Comparison of ENCODE assay signal across 22 cellular contexts in the genomic region with DNA sequence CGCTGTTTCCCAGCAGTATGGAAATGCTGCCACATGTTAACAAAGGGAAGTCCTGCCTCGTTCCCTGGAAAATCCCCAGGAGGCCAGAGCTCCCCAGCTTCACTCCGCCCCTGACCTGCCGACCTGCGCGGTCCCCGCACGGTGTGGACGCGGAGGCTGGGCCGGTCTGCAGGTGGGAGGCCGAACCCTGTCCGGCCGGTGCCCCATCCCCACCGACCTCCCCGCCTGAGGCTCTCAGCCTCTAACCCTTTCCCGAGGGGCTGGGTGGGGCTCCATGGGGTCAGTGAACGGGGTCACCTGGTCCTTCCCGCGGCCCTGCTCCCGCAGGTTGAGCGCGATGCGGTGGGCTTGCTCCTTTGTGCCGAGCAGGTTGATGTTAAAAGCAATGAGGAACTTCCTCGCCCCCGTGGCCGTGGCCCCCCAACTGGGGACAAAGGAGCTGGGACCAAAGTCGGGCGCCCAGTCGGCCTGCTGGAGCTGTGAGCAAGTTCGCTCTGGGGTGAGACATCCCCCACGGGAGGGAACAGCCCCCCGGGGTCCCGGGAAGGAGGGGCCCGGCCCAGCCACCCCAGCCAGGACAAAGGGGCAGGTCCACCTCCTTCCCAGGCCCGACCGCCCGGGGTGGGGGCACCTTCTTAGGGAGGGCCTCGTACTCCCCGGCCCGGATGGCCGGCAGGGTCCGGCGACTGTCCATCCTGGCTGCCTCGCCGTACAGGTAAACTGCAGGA. TPM values are rescaled to one million over a fixed set of nuclear protein-coding genes. Genes with fewer than 3 reads are reported as not detected.
A peak's percentile ranks its signal among the peaks of the same experiment; 100 is the strongest.
DNase-seq lines count a peak whose midpoint lies in the region; ATAC-seq, FAIRE-seq and TF ChIP-seq lines count a peak whose summit lies in the region.
"Had no signal": no experiment of that assay in that cellular context is flagged by ENCODE, and none has a peak within 500 bp of the region (broad histone marks: within the 10 kb centered on the region; RNA-seq: fewer than 3 reads in every experiment).

No MANE protein-coding gene starts in this region.

- H3K36me3 ChIP-seq in HepG2 (replicated peaks in 1 of 2; ENCODE audit: control insufficient read depth in 1 of 2, insufficient read depth in 2 of 2, low read length in 2 of 2): peaks cover 2 to 23% of the 10 kb centered on the region in 2 experiments; a peak in 4 of 5 replicates
- peaks cover 4 to 8% of the 10 kb centered on the region in 2 experiments for H3K36me3 ChIP-seq in mesenchymal stem cell (ENCODE audit: control insufficient read depth in 1 of 2, insufficient read depth in 2 of 2, low read depth in 1 of 2, low read length in 2 of 2)
- H3K36me3 ChIP-seq: neural progenitor cell, SJSA1 had no signal

- H3K18ac ChIP-seq in mesenchymal stem cell (ENCODE audit: low read depth in 1 of 2, low read length in 2 of 2): no peak overlapping the region

- peaks cover 8% of the 10 kb centered on the region; the same call in 1 of the 2 replicates for H4K20me1 ChIP-seq in HepG2 (ENCODE audit: insufficient read depth, low read length)

- POLR2A ChIA-PET in WTC11 (lab: Charles Lee) (no interaction called here), HepG2 (lab: Yijun Ruan, JAX) (no interaction called here)

- no peaks in the 10 kb centered on the region for H3K36me3 Mint-ChIP-seq in WTC11
- H3K36me3 Mint-ChIP-seq: activated naive CD8-positive, alpha-beta T cell treated with anti-CD3 and anti-CD28 coated beads for 36 hours; neural progenitor cell had no signal

- no peak for TF ChIP-seq POLR2A in HepG2 (IDR thresholded peaks at IDR 0.05; ENCODE audit: insufficient read depth in 1 of 2, low read depth in 2 of 2, low read length in 2 of 2)

- peaks cover 64% of the 10 kb centered on the region for H3K4me1 ChIP-seq in HepG2 (ENCODE audit: insufficient read depth, low read length)
- H3K4me1 ChIP-seq in mesenchymal stem cell (ENCODE audit: control insufficient read depth, insufficient read depth, low read depth, low read length): peaks cover 25% of the 10 kb centered on the region

- no peak for TF ChIP-seq RAD21 in HepG2 (CRISPR knock-in tag; IDR thresholded peaks at IDR 0.05)

- H3K9ac ChIP-seq in HepG2 (ENCODE audit: insufficient read depth, low read depth, low read length): no peak overlapping the region
- H3K9ac ChIP-seq in mesenchymal stem cell (ENCODE audit: low read length): no peak overlapping the region
- H3K9ac ChIP-seq: neural progenitor cell had no signal

- H3K79me2 ChIP-seq in HepG2 (ENCODE audit: insufficient read depth, low read length): peaks cover 23% of the 10 kb centered on the region

- H4K8ac ChIP-seq in mesenchymal stem cell (ENCODE audit: low read length): no peak overlapping the region

- no peak for TF ChIP-seq CTCF in WTC11 (IDR thresholded peaks at IDR 0.05)
- TF ChIP-seq CTCF in HepG2 (CRISPR knock-in tag; IDR thresholded peaks at IDR 0.05): no peak

- H3K9me3 Mint-ChIP-seq in WTC11: no peaks in the 10 kb centered on the region
- H3K9me3 Mint-ChIP-seq in stimulated activated naive CD8-positive, alpha-beta T cell treated with anti-CD3 and anti-CD28 coated beads, Interleukin-15, amount 100 ng/mL, for 72 hours: no peaks in the 10 kb centered on the region
- H3K9me3 Mint-ChIP-seq: activated naive CD8-positive, alpha-beta T cell treated with anti-CD3 and anti-CD28 coated beads for 36 hours; CD8-positive, alpha-beta T cell; neural progenitor cell had no signal

- intact Hi-C loops in HepG2 (cut with micrococcal nuclease; ENCODE audit: unreplicated experiment): no loop called here

- H2BK12ac ChIP-seq in mesenchymal stem cell (ENCODE audit: low read length in 2 of 2): no peak overlapping the region

- peak; percentile 14 for DNase-seq in activated T-cell treated with anti-CD3 and anti-CD28 coated beads, Interleukin-2, amount 50 U/mL, for 1 hour
- no peak for DNase-seq in activated T-cell treated with anti-CD3 and anti-CD28 coated beads for 4 hours
- peak; percentile 11 for DNase-seq in WTC11 (ENCODE audit: low spot score)
- no peak for DNase-seq in HepG2 (ENCODE audit: low spot score)
- no peak for DNase-seq in stimulated activated naive CD8-positive, alpha-beta T cell treated with anti-CD3 and anti-CD28 coated beads, Interleukin-15, amount 100 ng/mL, for 72 hours
- DNase-seq in NCI-H1105 treated with DMSO at 0.1 percent for 48 hours (lab: John Stamatoyannopoulos, UW): no peak
- no peak for DNase-seq in mesenchymal stem cell
- DNase-seq: activated naive CD8-positive, alpha-beta T cell treated with anti-CD3 and anti-CD28 coated beads for 36 hours; foreskin fibroblast; Karpas-422; NCI-H1417; NCI-H2227 treated with DMSO at 0.1 percent for 48 hours; NK-92 treated with Interleukin-12 subunit alpha and Interleukin-12 subunit beta, amount 100 ng/mL, for 24 hours; T-helper 9 cell had no signal

- no TSS peak for BruUV-seq in HepG2 (replicated peaks; lab: Mats Ljungman, UMichigan)

- ATAC-seq in WTC11 (no peak), HepG2 (no peak), GM18511 (IDR thresholded peaks at IDR 0.05; ENCODE audit: unreplicated experiment) (no peak)
- peak; percentile 5 for ATAC-seq in stimulated activated naive CD8-positive, alpha-beta T cell treated with anti-CD3 and anti-CD28 coated beads, Interleukin-15, amount 100 ng/mL, for 72 hours
- ATAC-seq: CD8-positive, alpha-beta T cell had no signal

- no peak overlapping the region for H3K14ac ChIP-seq in mesenchymal stem cell (ENCODE audit: low read length in 2 of 2)

- CTCF ChIA-PET in WTC11 (lab: Charles Lee) (interaction anchor here (1.3 kb wide), 1 partner anchor 8 kb away, joined by 4 read pairs; no protein-coding TSS in a partner anchor), HepG2 (lab: Yijun Ruan, JAX; ENCODE audit: low intra/inter-chr PET ratio, low total read pairs) (no interaction called here)

- FAIRE-seq in HepG2 (lab: Jason Lieb, UNC): no peak
- FAIRE-seq: endometrium, GM12891 had no signal

- no peak overlapping the region for H2BK120ac ChIP-seq in mesenchymal stem cell (ENCODE audit: low read depth, low read length)

- H3K4ac ChIP-seq in mesenchymal stem cell (ENCODE audit: low read depth in 1 of 2, low read length in 2 of 2): peak overlapping the region in 1 of 2 experiments; percentile 5

- no peak overlapping the region for H2BK5ac ChIP-seq in mesenchymal stem cell (ENCODE audit: low read depth, low read length, poor library complexity, severe bottlenecking)

- in situ Hi-C loops in HepG2 (cut with HindIII; ENCODE audit: extremely low pct_ligation_motif_present, low pct_unique_long_range_greater_than_20kb): no loop called here

- H3K79me1 ChIP-seq in mesenchymal stem cell (replicated peaks; ENCODE audit: low read length, poor library complexity, severe bottlenecking): no peaks in the 10 kb centered on the region

- H2AK5ac ChIP-seq in mesenchymal stem cell (ENCODE audit: low read length, severe bottlenecking): no peak overlapping the region

- H3K4me3 ChIP-seq in HepG2 (replicated peaks in 1 of 3; ENCODE audit: insufficient read depth in 1 of 3, low read depth in 2 of 3, low read length in 3 of 3) (no peak overlapping the region), mesenchymal stem cell (ENCODE audit: insufficient read depth in 1 of 2, low read depth in 1 of 2, low read length in 2 of 2) (no peak overlapping the region)
- H3K4me3 ChIP-seq: neural progenitor cell, SJSA1 had no signal

- TF ChIP-seq EP300 in HepG2 (IDR thresholded peaks at IDR 0.05; ENCODE audit: low read depth in 2 of 2, low read length in 2 of 2) (no peak), HepG2 (CRISPR knock-in tag; IDR thresholded peaks at IDR 0.05; ENCODE audit: borderline replicate concordance) (no peak)

- H2AFZ ChIP-seq in HepG2 (ENCODE audit: low read length): no peak overlapping the region
- no peak overlapping the region for H2AFZ ChIP-seq in mesenchymal stem cell (ENCODE audit: low read depth, low read length)
- H2AFZ ChIP-seq: neural progenitor cell had no signal

- H2BK15ac ChIP-seq in mesenchymal stem cell (ENCODE audit: low read depth, poor library complexity, severe bottlenecking): no peak overlapping the region

- H3K27ac ChIP-seq in HepG2 (ENCODE audit: extremely low read length, insufficient read depth, low read length): no peak overlapping the region
- H3K27ac ChIP-seq in mesenchymal stem cell (ENCODE audit: low read length, poor library complexity, severe bottlenecking): no peak overlapping the region
- H3K27ac ChIP-seq: HL-60, neural progenitor cell, SJSA1 had no signal

- no peak overlapping the region for H4K91ac ChIP-seq in mesenchymal stem cell (ENCODE audit: low read length)

- H3K27me3 Mint-ChIP-seq in WTC11 (ENCODE audit: low read depth): no peaks in the 10 kb centered on the region
- no peaks in the 10 kb centered on the region for H3K27me3 Mint-ChIP-seq in stimulated activated naive CD8-positive, alpha-beta T cell treated with anti-CD3 and anti-CD28 coated beads, Interleukin-15, amount 100 ng/mL, for 72 hours
- H3K27me3 Mint-ChIP-seq: activated naive CD8-positive, alpha-beta T cell treated with anti-CD3 and anti-CD28 coated beads for 36 hours had no signal

- H3K4me3 Mint-ChIP-seq in WTC11: no peak overlapping the region
- no peak overlapping the region for H3K4me3 Mint-ChIP-seq in stimulated activated naive CD8-positive, alpha-beta T cell treated with anti-CD3 and anti-CD28 coated beads, Interleukin-15, amount 100 ng/mL, for 72 hours
- H3K4me3 Mint-ChIP-seq: activated naive CD8-positive, alpha-beta T cell treated with anti-CD3 and anti-CD28 coated beads for 36 hours; CD8-positive, alpha-beta T cell; neural progenitor cell had no signal

- no peak overlapping the region for H3K23ac ChIP-seq in mesenchymal stem cell (ENCODE audit: low read length in 2 of 2)

- H3K4me1 Mint-ChIP-seq in WTC11: peaks cover 13% of the 10 kb centered on the region
- no peaks in the 10 kb centered on the region for H3K4me1 Mint-ChIP-seq in stimulated activated naive CD8-positive, alpha-beta T cell treated with anti-CD3 and anti-CD28 coated beads, Interleukin-15, amount 100 ng/mL, for 72 hours

- WGBS in HepG2 (ENCODE audit: low lambda C conversion rate): 91% methylated on average over 15 of the region's 47 CpGs
- WGBS in mesenchymal stem cell: 89% methylated on average over 47 of the region's 47 CpGs

- H3K27me3 ChIP-seq in HepG2 (ENCODE audit: control insufficient read depth in 1 of 2, insufficient read depth in 2 of 2, low read length in 2 of 2) (no peaks in the 10 kb centered on the region; a peak in 2 of 5 replicates), mesenchymal stem cell (ENCODE audit: control insufficient read depth in 1 of 2, insufficient read depth in 1 of 2, low read length in 2 of 2) (peaks cover 0 to 16% of the 10 kb centered on the region in 2 experiments)
- H3K27me3 ChIP-seq: neural progenitor cell, SJSA1 had no signal

- H3K9me3 ChIP-seq in HepG2 (ENCODE audit: low read length) (no peaks in the 10 kb centered on the region), mesenchymal stem cell (ENCODE audit: control insufficient read depth, low read length) (no peaks in the 10 kb centered on the region)
- H3K9me3 ChIP-seq: SJSA1 had no signal

- H3K4me2 ChIP-seq in HepG2 (ENCODE audit: low read depth, low read length) (no peak overlapping the region), mesenchymal stem cell (ENCODE audit: low read length, poor library complexity, severe bottlenecking) (no peak overlapping the region)
- H3K4me2 ChIP-seq: neural progenitor cell had no signal

- H3K27ac Mint-ChIP-seq in WTC11: no peak overlapping the region
- H3K27ac Mint-ChIP-seq in stimulated activated naive CD8-positive, alpha-beta T cell treated with anti-CD3 and anti-CD28 coated beads, Interleukin-15, amount 100 ng/mL, for 72 hours: no peak overlapping the region
- H3K27ac Mint-ChIP-seq: activated naive CD8-positive, alpha-beta T cell treated with anti-CD3 and anti-CD28 coated beads for 36 hours; CD8-positive, alpha-beta T cell had no signal

RNA-seq across cellular contexts. Expression of gene FTCD, which starts 4.0 kb away (rescaled TPM):
- 6.1 to 9.6 TPM (median 9.5 TPM) in 3 replicates for total RNA-seq in WTC11 (2021)
- 78.5 and 105 TPM in 2 replicates for total RNA-seq in HepG2 (2016; rRNA removed; fragmentation: Illumina TruSeq; extraction: Trizol)
- 13.1 and 13.2 TPM in 2 replicates for total RNA-seq in HepG2 (2016; cell fraction: cytosol; rRNA removed; fragmentation: Illumina TruSeq; extraction: Trizol; ENCODE audit: low read depth)
- total RNA-seq in HepG2 (2016; cell fraction: insoluble cytoplasmic fraction; rRNA removed; fragmentation: Illumina TruSeq; extraction: Trizol): 61.2 and 115 TPM in 2 replicates
- total RNA-seq in HepG2 (2016; cell fraction: membrane; rRNA removed; fragmentation: Illumina TruSeq; extraction: Trizol): 21.0 and 27.4 TPM in 2 replicates
- 94.5 and 110 TPM in 2 replicates for total RNA-seq in HepG2 (2016; cell fraction: nucleus; rRNA removed; fragmentation: Illumina TruSeq; extraction: Trizol)
- 75.7 and 112 TPM in 2 replicates for polyA plus RNA-seq in HepG2 (2011; rRNA removed)
- 34.7 and 61.2 TPM in 2 replicates for polyA plus RNA-seq in HepG2 (2011; cell fraction: cytosol; rRNA removed)
- 656 and 751 TPM in 2 replicates for polyA plus RNA-seq in HepG2 (2011; cell fraction: nucleus; rRNA removed)
- polyA plus RNA-seq in HepG2 (2012): 108 and 140 TPM in 2 replicates
- 11.0 and 12.4 TPM in 2 replicates for polyA plus RNA-seq in HepG2 (2016; cell fraction: cytosol; fragmentation: Illumina TruSeq; extraction: Trizol; ENCODE audit: low read depth)
- 47.9 and 52.0 TPM in 2 replicates for polyA plus RNA-seq in HepG2 (2016; cell fraction: insoluble cytoplasmic fraction; fragmentation: Illumina TruSeq; extraction: Trizol; ENCODE audit: low read depth)
- 11.9 and 17.7 TPM in 2 replicates for polyA plus RNA-seq in HepG2 (2016; cell fraction: membrane; fragmentation: Illumina TruSeq; extraction: Trizol; ENCODE audit: low read depth)
- 369 and 379 TPM in 2 replicates for polyA plus RNA-seq in HepG2 (2016; cell fraction: nucleus; fragmentation: Illumina TruSeq; extraction: Trizol; ENCODE audit: insufficient read depth, low read depth)
- 0.42 and 84.7 TPM in 2 replicates for polyA minus RNA-seq in HepG2 (2011; rRNA and poly(A)+ RNA removed; ENCODE audit: low replicate concordance)
- 33.3 and 39.2 TPM in 2 replicates for polyA minus RNA-seq in HepG2 (2011; cell fraction: cytosol; rRNA and poly(A)+ RNA removed)
- polyA minus RNA-seq in HepG2 (2011; cell fraction: nucleus; rRNA and poly(A)+ RNA removed): 93.9 and 118 TPM in 2 replicates
- polyA plus RNA-seq in mesenchymal stem cell (2013, experiment 1 of 2): 1.5 TPM
- 1.8 TPM for polyA plus RNA-seq in mesenchymal stem cell (2013, experiment 2 of 2)
- total RNA-seq: SJSA1, subcutaneous adipose tissue had no signal

RNA-seq across cellular contexts. Expression of gene SPATC1L, which starts 32.8 kb away (rescaled TPM):
- total RNA-seq in WTC11 (2021): 56.5 to 61.7 TPM (median 57.6 TPM) in 3 replicates
- 2.8 and 3.3 TPM in 2 replicates for total RNA-seq in HepG2 (2016; rRNA removed; fragmentation: Illumina TruSeq; extraction: Trizol)
- 2.1 and 2.7 TPM in 2 replicates for total RNA-seq in HepG2 (2016; cell fraction: cytosol; rRNA removed; fragmentation: Illumina TruSeq; extraction: Trizol; ENCODE audit: low read depth)
- total RNA-seq in HepG2 (2016; cell fraction: insoluble cytoplasmic fraction; rRNA removed; fragmentation: Illumina TruSeq; extraction: Trizol): 3.0 and 3.3 TPM in 2 replicates
- 3.0 and 3.8 TPM in 2 replicates for total RNA-seq in HepG2 (2016; cell fraction: membrane; rRNA removed; fragmentation: Illumina TruSeq; extraction: Trizol)
- 1.5 and 1.7 TPM in 2 replicates for total RNA-seq in HepG2 (2016; cell fraction: nucleus; rRNA removed; fragmentation: Illumina TruSeq; extraction: Trizol)
- polyA plus RNA-seq in HepG2 (2011; rRNA removed): 1.4 and 2.6 TPM in 2 replicates
- polyA plus RNA-seq in HepG2 (2011; cell fraction: cytosol; rRNA removed): 1.4 and 2.8 TPM in 2 replicates
- polyA plus RNA-seq in HepG2 (2011; cell fraction: nucleus; rRNA removed): 9.6 and 9.7 TPM in 2 replicates
- 7.3 and 10.9 TPM in 2 replicates for polyA plus RNA-seq in HepG2 (2012)
- 5.4 and 5.7 TPM in 2 replicates for polyA plus RNA-seq in HepG2 (2016; cell fraction: cytosol; fragmentation: Illumina TruSeq; extraction: Trizol; ENCODE audit: low read depth)
- 5.9 and 7.1 TPM in 2 replicates for polyA plus RNA-seq in HepG2 (2016; cell fraction: insoluble cytoplasmic fraction; fragmentation: Illumina TruSeq; extraction: Trizol; ENCODE audit: low read depth)
- polyA plus RNA-seq in HepG2 (2016; cell fraction: membrane; fragmentation: Illumina TruSeq; extraction: Trizol; ENCODE audit: low read depth): 6.0 and 7.3 TPM in 2 replicates
- 5.8 and 6.5 TPM in 2 replicates for polyA plus RNA-seq in HepG2 (2016; cell fraction: nucleus; fragmentation: Illumina TruSeq; extraction: Trizol; ENCODE audit: insufficient read depth, low read depth)
- 2.4 and 3.4 TPM in 2 replicates for polyA minus RNA-seq in HepG2 (2011; rRNA and poly(A)+ RNA removed; ENCODE audit: low replicate concordance)
- polyA minus RNA-seq in HepG2 (2011; cell fraction: cytosol; rRNA and poly(A)+ RNA removed): 3.4 and 5.6 TPM in 2 replicates
- 0.77 and 1.6 TPM in 2 replicates for polyA minus RNA-seq in HepG2 (2011; cell fraction: nucleus; rRNA and poly(A)+ RNA removed)
- polyA plus RNA-seq in mesenchymal stem cell (2013, experiment 1 of 2): 39.1 TPM
- 40.8 TPM for polyA plus RNA-seq in mesenchymal stem cell (2013, experiment 2 of 2)

RNA-seq across cellular contexts. Expression of gene COL6A2, which starts 53.5 kb away (rescaled TPM):
- total RNA-seq in WTC11 (2021) (111 to 138 TPM (median 138 TPM) in 3 replicates), HepG2 (2016; rRNA removed; fragmentation: Illumina TruSeq; extraction: Trizol) (0.07 and 0.14 TPM in 2 replicates)
- total RNA-seq in HepG2 (2016; cell fraction: cytosol; rRNA removed; fragmentation: Illumina TruSeq; extraction: Trizol; ENCODE audit: low read depth): not detected in 2 replicates
- total RNA-seq in HepG2 (2016; cell fraction: insoluble cytoplasmic fraction; rRNA removed; fragmentation: Illumina TruSeq; extraction: Trizol): 0.06 TPM in 1 of 2 replicates, not detected in the other
- not detected in 2 replicates for total RNA-seq in HepG2 (2016; cell fraction: membrane; rRNA removed; fragmentation: Illumina TruSeq; extraction: Trizol)
- 0.13 and 0.22 TPM in 2 replicates for total RNA-seq in HepG2 (2016; cell fraction: nucleus; rRNA removed; fragmentation: Illumina TruSeq; extraction: Trizol)
- 0.41 and 1.6 TPM in 2 replicates for polyA plus RNA-seq in HepG2 (2011; rRNA removed)
- polyA plus RNA-seq in HepG2 (2011; cell fraction: cytosol; rRNA removed): 0.27 and 0.31 TPM in 2 replicates
- polyA plus RNA-seq in HepG2 (2011; cell fraction: nucleus; rRNA removed): 8.5 and 10.4 TPM in 2 replicates
- polyA plus RNA-seq in HepG2 (2012): 0.36 and 0.81 TPM in 2 replicates
- polyA plus RNA-seq in HepG2 (2016; cell fraction: cytosol; fragmentation: Illumina TruSeq; extraction: Trizol; ENCODE audit: low read depth): not detected in 2 replicates
- not detected in 2 replicates for polyA plus RNA-seq in HepG2 (2016; cell fraction: insoluble cytoplasmic fraction; fragmentation: Illumina TruSeq; extraction: Trizol; ENCODE audit: low read depth)
- polyA plus RNA-seq in HepG2 (2016; cell fraction: membrane; fragmentation: Illumina TruSeq; extraction: Trizol; ENCODE audit: low read depth): not detected in 2 replicates
- 0.48 and 0.69 TPM in 2 replicates for polyA plus RNA-seq in HepG2 (2016; cell fraction: nucleus; fragmentation: Illumina TruSeq; extraction: Trizol; ENCODE audit: insufficient read depth, low read depth)
- polyA minus RNA-seq in HepG2 (2011; rRNA and poly(A)+ RNA removed; ENCODE audit: low replicate concordance): 0.44 TPM in 1 of 2 replicates, not detected in the other
- polyA minus RNA-seq in HepG2 (2011; cell fraction: cytosol; rRNA and poly(A)+ RNA removed): not detected in 2 replicates
- 0.52 and 1.2 TPM in 2 replicates for polyA minus RNA-seq in HepG2 (2011; cell fraction: nucleus; rRNA and poly(A)+ RNA removed)
- polyA plus RNA-seq in mesenchymal stem cell (2013, experiment 1 of 2): 1,409 TPM
- polyA plus RNA-seq in mesenchymal stem cell (2013, experiment 2 of 2): 1,389 TPM

Comparison
In these comparisons a context has a peak if more than half of its experiments do, and no peak if none do; other contexts are left out.
1. DNase-seq: peak in activated T-cell treated with anti-CD3 and anti-CD28 coated beads, Interleukin-2, amount 50 U/mL, for 1 hour (single experiment) and WTC11 (single experiment); none in activated T-cell treated with anti-CD3 and anti-CD28 coated beads for 4 hours (single experiment), HepG2 (single experiment), stimulated activated naive CD8-positive, alpha-beta T cell treated with anti-CD3 and anti-CD28 coated beads, Interleukin-15, amount 100 ng/mL, for 72 hours (0 of 2), NCI-H1105 treated with DMSO at 0.1 percent for 48 hours (single experiment) and mesenchymal stem cell (single experiment).
2. RNA of gene SPATC1L, which starts 32.8 kb away (total RNA-seq): 56.5 to 61.7 TPM in WTC11; 1.5 to 3.8 TPM in HepG2; every median in the first group is over 10 times any median in the second.
3. RNA of gene COL6A2, which starts 53.5 kb away (total RNA-seq): 111 to 138 TPM in WTC11; 0.06 to 0.22 TPM in HepG2; every median in the first group is over 10 times any median in the second.